In the genomic region with DNA sequence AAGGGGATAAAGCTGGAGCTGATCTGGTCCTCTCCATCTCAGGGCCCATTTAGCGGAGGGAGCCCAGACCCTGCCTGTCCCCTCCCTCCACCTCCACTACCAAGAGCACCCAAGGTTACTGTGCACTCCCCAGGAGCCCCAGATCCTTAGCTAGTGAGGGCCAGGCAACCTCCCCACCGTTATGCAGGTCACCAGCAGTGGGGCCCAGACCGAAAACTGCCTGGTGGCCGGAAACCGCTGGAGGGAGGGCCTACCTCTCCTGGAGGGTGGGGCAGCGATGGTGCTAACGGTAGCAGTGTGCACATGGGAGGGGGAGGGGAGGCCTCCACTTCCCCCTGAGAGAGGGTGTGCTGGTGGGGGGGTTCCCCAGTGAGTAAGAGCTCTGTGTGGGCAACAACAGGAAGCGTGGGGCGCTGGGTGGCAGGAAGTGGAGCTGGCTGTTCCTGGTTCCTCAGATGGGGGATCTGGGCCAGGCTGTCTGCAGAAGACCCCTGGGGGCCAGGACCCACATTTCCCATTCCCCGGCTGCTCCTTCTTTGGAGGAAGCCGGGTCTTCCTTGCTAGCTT, we compare ENCODE assay signal across 1 cellular context.
TF ChIP-seq lines count a peak whose summit lies in the region.

No MANE protein-coding gene starts in this region.

TF ChIP-seq in GM23338, 12 proteins besides CTCF, POLR2A, EP300 and RAD21 (continued from another document):
- TF ChIP-seq, protein P1, sequence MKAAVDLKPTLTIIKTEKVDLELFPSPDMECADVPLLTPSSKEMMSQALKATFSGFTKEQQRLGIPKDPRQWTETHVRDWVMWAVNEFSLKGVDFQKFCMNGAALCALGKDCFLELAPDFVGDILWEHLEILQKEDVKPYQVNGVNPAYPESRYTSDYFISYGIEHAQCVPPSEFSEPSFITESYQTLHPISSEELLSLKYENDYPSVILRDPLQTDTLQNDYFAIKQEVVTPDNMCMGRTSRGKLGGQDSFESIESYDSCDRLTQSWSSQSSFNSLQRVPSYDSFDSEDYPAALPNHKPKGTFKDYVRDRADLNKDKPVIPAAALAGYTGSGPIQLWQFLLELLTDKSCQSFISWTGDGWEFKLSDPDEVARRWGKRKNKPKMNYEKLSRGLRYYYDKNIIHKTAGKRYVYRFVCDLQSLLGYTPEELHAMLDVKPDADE (IDR thresholded peaks at IDR 0.05) = no peak
- TF ChIP-seq JUNB (IDR thresholded peaks at IDR 0.05; ENCODE audit: unreplicated experiment) (no peak), NANOG (IDR thresholded peaks at IDR 0.05; ENCODE audit: borderline replicate concordance) (no peak), POLR2AphosphoS5 (IDR thresholded peaks at IDR 0.05; ENCODE audit: low read depth) (no peak), ZNF114 (CRISPR knock-in tag; IDR thresholded peaks at IDR 0.05) (no peak), ZNF331 (CRISPR knock-in tag; IDR thresholded peaks at IDR 0.05; ENCODE audit: low read depth) (no peak), CREB1 (CRISPR knock-in tag; IDR thresholded peaks at IDR 0.05; ENCODE audit: low read depth) (no peak), REST (IDR thresholded peaks at IDR 0.05; ENCODE audit: unreplicated experiment) (no peak), STAT1 (IDR thresholded peaks at IDR 0.05; ENCODE audit: unreplicated experiment) (no peak), EZH2 (IDR thresholded peaks at IDR 0.05; ENCODE audit: low read depth, unreplicated experiment) (no peak)
TF ChIP-seq in GM23338: peak in this region for 0.
